ENCODE assay signal across 8 cellular contexts in genomic region chr15:21324720-21325460, GRCh38.
DNase-seq lines count a peak whose midpoint lies in the region; ATAC-seq and TF ChIP-seq lines count a peak whose summit lies in the region.
"Not testable (repeated sequence)": the region's sequence is repeated elsewhere in the genome, so short reads cannot be mapped to it uniquely, and the experiment has no call there.

No MANE protein-coding gene starts in this region.

- H3K9me3 Mint-ChIP-seq in activated naive CD4-positive, alpha-beta T cell treated with anti-CD3 and anti-CD28 coated beads, Interleukin-2, amount 50 U/mL, for 72 hours; naive thymus-derived CD4-positive, alpha-beta T cell: not testable (repeated sequence)

- H3K9me3 ChIP-seq in naive thymus-derived CD4-positive, alpha-beta T cell (ENCODE audit: control insufficient read depth in 2 of 3, low read length in 3 of 3); transverse colon: not testable (repeated sequence)

- not testable (repeated sequence) for H3K27ac Mint-ChIP-seq in activated naive CD4-positive, alpha-beta T cell treated with anti-CD3 and anti-CD28 coated beads, Interleukin-2, amount 50 U/mL, for 72 hours; naive thymus-derived CD4-positive, alpha-beta T cell

- POLR2A ChIA-PET in naive thymus-derived CD4-positive, alpha-beta T cell (lab: Charles Lee), result not testable (repeated sequence)

- not testable (repeated sequence) for H3K36me3 ChIP-seq in naive thymus-derived CD4-positive, alpha-beta T cell (ENCODE audit: control insufficient read depth in 2 of 3, insufficient read depth in 3 of 3, low read length in 3 of 3); transverse colon

- not testable (repeated sequence) for H3K27ac ChIP-seq in naive thymus-derived CD4-positive, alpha-beta T cell (ENCODE audit: low read depth, low read length); transverse colon

- H3K4me1 ChIP-seq in naive thymus-derived CD4-positive, alpha-beta T cell (ENCODE audit: control insufficient read depth in 2 of 2, insufficient read depth in 2 of 2, low read length in 2 of 2); transverse colon: not testable (repeated sequence)

- intact Hi-C loops in cardiac septum (cut with DNase I); naive thymus-derived CD4-positive, alpha-beta T cell (cut with micrococcal nuclease); transverse colon (cut with DNase I; ENCODE audit: low total_unique reads): not testable (repeated sequence)

- peak; percentile 61 for ATAC-seq in HG03103 (IDR thresholded peaks at IDR 0.05; ENCODE audit: low read depth, unreplicated experiment)
- ATAC-seq in activated naive CD4-positive, alpha-beta T cell treated with anti-CD3 and anti-CD28 coated beads, Interleukin-2, amount 50 U/mL, for 72 hours, result peak; percentile 63 to 79
- ATAC-seq in naive thymus-derived CD4-positive, alpha-beta T cell, result peak; percentile 58

- H3K4me3 ChIP-seq in naive thymus-derived CD4-positive, alpha-beta T cell (ENCODE audit: low read length); transverse colon: not testable (repeated sequence)

- TF ChIP-seq CTCF in transverse colon (IDR thresholded peaks at IDR 0.05), result not testable (repeated sequence)

- CTCF ChIA-PET in naive thymus-derived CD4-positive, alpha-beta T cell (lab: Charles Lee), result not testable (repeated sequence)

- WGBS in transverse colon (ENCODE audit: low coverage in 1 of 2), 2 donors, result 77% methylated on average over 7 of the region's 68 CpGs; no CpG with 5 or more reads in 1 of the 2 donors

- not testable (repeated sequence) for H3K4me1 Mint-ChIP-seq in naive thymus-derived CD4-positive, alpha-beta T cell

- DNase-seq in activated CD4-positive, alpha-beta T cell treated with anti-CD3 and anti-CD28 coated beads for 48 hours, result peak; percentile 65
- peak; percentile 47 for DNase-seq in activated T-cell treated with anti-CD3 and anti-CD28 coated beads, Interleukin-2, amount 50 U/mL, for 1 hour
- DNase-seq in activated naive CD4-positive, alpha-beta T cell treated with anti-CD3 and anti-CD28 coated beads, Interleukin-2, amount 50 U/mL, for 72 hours (ENCODE audit: low spot score in 2 of 2), result peak in 1 of 2 donors; percentile 2
- DNase-seq in cardiac septum (ENCODE audit: low spot score), result peak; percentile 55
- DNase-seq in naive thymus-derived CD4-positive, alpha-beta T cell, result peak in 6 of 9 donors; percentile 1 to 40 (median 20)
- DNase-seq in stimulated activated CD4-positive, alpha-beta T cell treated with anti-CD3 and anti-CD28 coated beads, Interleukin-4, amount 100 ng/mL, for 1 hour, result peak; percentile 56
- DNase-seq in transverse colon, result peak; percentile 5

- in situ Hi-C loops in transverse colon (cut with MboI; ENCODE audit: low pct_ligation_motif_present in 1 of 4, low pct_unique_long_range_greater_than_20kb in 1 of 4, low sequenced_read_pairs in 3 of 4), result not testable (repeated sequence)

- H3K36me3 Mint-ChIP-seq in activated naive CD4-positive, alpha-beta T cell treated with anti-CD3 and anti-CD28 coated beads, Interleukin-2, amount 50 U/mL, for 72 hours; naive thymus-derived CD4-positive, alpha-beta T cell: not testable (repeated sequence)

- not testable (repeated sequence) for H3K27me3 ChIP-seq in naive thymus-derived CD4-positive, alpha-beta T cell (ENCODE audit: control insufficient read depth in 2 of 2, insufficient read depth in 2 of 2, low read length in 2 of 2); transverse colon

- not testable (repeated sequence) for TF ChIP-seq POLR2A in transverse colon (IDR thresholded peaks at IDR 0.05)

- H3K27me3 Mint-ChIP-seq in naive thymus-derived CD4-positive, alpha-beta T cell, result not testable (repeated sequence)

- not testable (repeated sequence) for TF ChIP-seq EP300 in transverse colon (IDR thresholded peaks at IDR 0.05; ENCODE audit: low read depth)

- peak overlapping the region in 6 of 10 donors; percentile 32 to 75 (median 56) for H3K4me3 Mint-ChIP-seq in naive thymus-derived CD4-positive, alpha-beta T cell
